Comparison of ENCODE assay signal across 16 cellular contexts in genomic region chr2:1825046-1825445, GRCh38.
DNase-seq lines count a peak whose midpoint lies in the region; ATAC-seq and TF ChIP-seq lines count a peak whose summit lies in the region.
"Had no signal": no experiment of that assay in that cellular context is flagged by ENCODE, and none has a peak within 500 bp of the region (broad histone marks: within the 10 kb centered on the region; RNA-seq: fewer than 3 reads in every experiment).

No MANE protein-coding gene starts in this region.

- TF ChIP-seq CTCF in ascending aorta (IDR thresholded peaks at IDR 0.05): no peak
- no peak for TF ChIP-seq CTCF in dorsolateral prefrontal cortex (IDR thresholded peaks at IDR 0.05 in 54 of 56, conservative IDR thresholded peaks at IDR 0.05 in 2 of 56; ENCODE audit: low read depth in 1 of 56, partially characterized antibody in 56 of 56)
- no peak for TF ChIP-seq CTCF in sigmoid colon (IDR thresholded peaks at IDR 0.05)
- TF ChIP-seq CTCF in brain microvascular endothelial cell (IDR thresholded peaks at IDR 0.05; ENCODE audit: low read depth, low read length, missing control alignments): no peak

- peak overlapping the region; percentile 85 to 94 for H3K27ac ChIP-seq in ascending aorta
- peak overlapping the region in 55 of 59 donors; percentile 2 to 93 (median 81) for H3K27ac ChIP-seq in dorsolateral prefrontal cortex
- H3K27ac ChIP-seq in sigmoid colon: peak overlapping the region; percentile 55 to 83 (median 81)
- H3K27ac ChIP-seq in brain microvascular endothelial cell: no peak overlapping the region

- H3K9me3 ChIP-seq in ascending aorta (no peaks in the 10 kb centered on the region), sigmoid colon (no peaks in the 10 kb centered on the region)

- H3K4me3 ChIP-seq in ascending aorta (peak overlapping the region; percentile 65), dorsolateral prefrontal cortex (peak overlapping the region in 8 of 59 donors; percentile 5 to 40 (median 14)), sigmoid colon (no peak overlapping the region), brain microvascular endothelial cell (ENCODE audit: low read depth, low read length) (no peak overlapping the region)
- H3K4me3 ChIP-seq: GM12878 had no signal

- in situ Hi-C loops in brain microvascular endothelial cell (cut with HindIII; ENCODE audit: low pct_ligation_motif_present, low sequenced_read_pairs): no loop called here

- no peak for TF ChIP-seq POLR2A in sigmoid colon (IDR thresholded peaks at IDR 0.05)

- H3K4me1 ChIP-seq in ascending aorta (peaks cover 11 to 46% of the 10 kb centered on the region in 2 donors), sigmoid colon (peaks cover 0 to 33% (median 20%) of the 10 kb centered on the region in 4 donors)

- intact Hi-C loops in ascending aorta (cut with DNase I) (loop anchor here (2.0 kb wide), 1 partner anchor 172 kb away; no protein-coding TSS in a partner anchor), dorsolateral prefrontal cortex (cut with DNase I) (no loop called here), sigmoid colon (cut with DNase I) (no loop called here)

- no peaks in the 10 kb centered on the region for H3K36me3 ChIP-seq in ascending aorta
- no peaks in the 10 kb centered on the region for H3K36me3 ChIP-seq in sigmoid colon
- H3K36me3 ChIP-seq in brain microvascular endothelial cell (replicated peaks): no peaks in the 10 kb centered on the region

- no peak for ATAC-seq in HG02884 (IDR thresholded peaks at IDR 0.05; ENCODE audit: unreplicated experiment)
- ATAC-seq: GM12878 had no signal

- 84 to 88% methylated on average over 5 of the region's 5 CpGs for WGBS in sigmoid colon, 2 donors

- no peak for DNase-seq in ascending aorta (ENCODE audit: low spot score in 2 of 2)
- DNase-seq in dorsolateral prefrontal cortex: peak in 1 of 10 donors; percentile 60
- no peak for DNase-seq in sigmoid colon
- no peak for DNase-seq in kidney tubule cell (ENCODE audit: low spot score)
- no peak for DNase-seq in brain microvascular endothelial cell
- DNase-seq in DMS153 treated with DMSO at 0.1 percent for 48 hours (lab: John Stamatoyannopoulos, UW; ENCODE audit: unreplicated experiment): no peak
- DNase-seq: GF-D8, H9, IMR-90, NCI-H1417 treated with DMSO at 0.1 percent for 48 hours, NCI-H187 treated with DMSO at 0.1 percent for 48 hours, NCI-H524, NCI-H82, SHP77 treated with DMSO at 0.1 percent for 48 hours had no signal

- H3K27me3 ChIP-seq in ascending aorta (no peaks in the 10 kb centered on the region), dorsolateral prefrontal cortex (peaks cover 0 to 24% (median 0%) of the 10 kb centered on the region in 45 donors), sigmoid colon (no peaks in the 10 kb centered on the region), brain microvascular endothelial cell (replicated peaks) (peaks cover 6% of the 10 kb centered on the region)

- TF ChIP-seq EP300 in sigmoid colon (IDR thresholded peaks at IDR 0.05): no peak

Comparison
In these comparisons a context has a peak if more than half of its experiments do, and no peak if none do; other contexts are left out.
1. H3K4me3 ChIP-seq: peak in ascending aorta (2 of 2); none in sigmoid colon (0 of 4) and brain microvascular endothelial cell (single experiment).